8 cellular contexts compared by ENCODE assay signal in genomic region chr7:6576867-6577368, GRCh38. TPM values are rescaled to one million over a fixed set of nuclear protein-coding genes. Genes with fewer than 3 reads are reported as not detected.
DNase-seq lines count a peak whose midpoint lies in the region; ATAC-seq and TF ChIP-seq lines count a peak whose summit lies in the region.
"Not testable (repeated sequence)": the region's sequence is repeated elsewhere in the genome, so short reads cannot be mapped to it uniquely, and the experiment has no call there.

No MANE protein-coding gene starts in this region.

- not testable (repeated sequence) for H3K9ac ChIP-seq in rectal smooth muscle tissue (ENCODE audit: low read length)

- CTCF ChIA-PET in WTC11 (lab: Charles Lee) = interaction anchor here (1.5 to 5.0 kb wide), 5 partner anchors 8 to 60 kb away, joined by 3 to 27 read pairs (median 10); partner anchors contain the start of gene INTS15

- peak overlapping the region; percentile 79 for H3K4me2 ChIP-seq in DOHH2 (ENCODE audit: low read length)

- not testable (repeated sequence) for H3K27ac Mint-ChIP-seq in WTC11

- not testable (repeated sequence) for H3K27me3 Mint-ChIP-seq in WTC11 (ENCODE audit: low read depth)

- not testable (repeated sequence) for H3K27ac ChIP-seq in DOHH2 (ENCODE audit: low read depth, low read length)
- H3K27ac ChIP-seq in body of pancreas (peak overlapping the region in 3 of 4 donors; percentile 82 to 97 (median 89)), lung (ENCODE audit: low read depth in 1 of 2, low read length in 1 of 2) (peak overlapping the region; percentile 50 to 98), rectal smooth muscle tissue (ENCODE audit: low read depth, low read length) (peak overlapping the region; percentile 88), urinary bladder (ENCODE audit: low read depth) (peak overlapping the region; percentile 94)

- TF ChIP-seq CTCF in DOHH2 (IDR thresholded peaks at IDR 0.05; ENCODE audit: low read depth, low read length, poor library complexity, severe bottlenecking); NB4 (IDR thresholded peaks at IDR 0.05; ENCODE audit: low read depth, low read length); WTC11 (IDR thresholded peaks at IDR 0.05); body of pancreas (IDR thresholded peaks at IDR 0.05); fibroblast of pulmonary artery (IDR thresholded peaks at IDR 0.05; ENCODE audit: low read length, missing control alignments); lung (IDR thresholded peaks at IDR 0.05; ENCODE audit: control extremely low read depth, extremely low read depth): not testable (repeated sequence)

- intact Hi-C loops in body of pancreas (cut with DNase I) = not testable (repeated sequence)

- not testable (repeated sequence) for H4K20me1 ChIP-seq in DOHH2 (ENCODE audit: control insufficient read depth, insufficient read depth, low read depth, low read length)

- H3K4me1 Mint-ChIP-seq in WTC11 = not testable (repeated sequence)

- DNase-seq in NB4 (ENCODE audit: low read depth) = peak; percentile 52
- not testable (repeated sequence) for DNase-seq in WTC11 (ENCODE audit: low spot score); fibroblast of pulmonary artery (ENCODE audit: low read depth); lung (ENCODE audit: low spot score)
- DNase-seq in body of pancreas = peak in 2 of 4 donors; percentile 12 to 25

- ATAC-seq in WTC11; body of pancreas; lung (ENCODE audit: insufficient read depth, low FRiP score): not testable (repeated sequence)

- TF ChIP-seq POLR2A in NB4 (IDR thresholded peaks at IDR 0.05; ENCODE audit: extremely low read depth, insufficient read length); body of pancreas (IDR thresholded peaks at IDR 0.05): not testable (repeated sequence)

- H3K9me3 ChIP-seq in DOHH2 (ENCODE audit: control insufficient read depth, insufficient read depth, low read length); body of pancreas; lung (ENCODE audit: control insufficient read depth in 2 of 2, insufficient read depth in 1 of 2, low read length in 1 of 2): not testable (repeated sequence)

- 9 to 13% methylated on average over 13 to 14 of the region's 14 CpGs for WGBS in body of pancreas, 2 donors
- 8 to 9% methylated on average over 14 of the region's 14 CpGs for whole genome bisulfite sequencing in lung, 2 donors
- WGBS in urinary bladder = 12% methylated on average over 14 of the region's 14 CpGs

- H3K4me1 ChIP-seq in DOHH2 (ENCODE audit: control insufficient read depth, low read length) (peaks cover 59% of the 10 kb centered on the region), body of pancreas (peaks cover 15% of the 10 kb centered on the region)
- H3K4me1 ChIP-seq in lung (ENCODE audit: control insufficient read depth in 2 of 2, insufficient read depth in 2 of 2, low read length in 2 of 2); rectal smooth muscle tissue (ENCODE audit: control insufficient read depth, insufficient read depth, low read length); urinary bladder (ENCODE audit: insufficient read depth): not testable (repeated sequence)

- H3K9me3 Mint-ChIP-seq in WTC11 = not testable (repeated sequence)

- H3K4me3 ChIP-seq in DOHH2 (ENCODE audit: low read length) (peak overlapping the region; percentile 82), NB4 (ENCODE audit: low read depth, low read length) (peak overlapping the region; percentile 87), body of pancreas (peak overlapping the region; percentile 30 to 52), fibroblast of pulmonary artery (replicated peaks; ENCODE audit: low read depth, low read length) (peak overlapping the region; percentile 77), lung (peak overlapping the region; percentile 81), rectal smooth muscle tissue (ENCODE audit: low read length) (peak overlapping the region; percentile 68), urinary bladder (ENCODE audit: low read depth, low read length) (peak overlapping the region; percentile 66)

- peak overlapping the region; percentile 85 for H3K4me3 Mint-ChIP-seq in WTC11

- not testable (repeated sequence) for H3K27me3 ChIP-seq in DOHH2 (ENCODE audit: control insufficient read depth, low read length); body of pancreas; lung (ENCODE audit: control insufficient read depth, insufficient read depth); rectal smooth muscle tissue (ENCODE audit: control insufficient read depth, insufficient read depth, low read length)

- POLR2A ChIA-PET in WTC11 (lab: Charles Lee) = interaction anchor here (0.6 to 1.0 kb wide), 2 partner anchors 32 to 57 kb away, joined by 3 read pairs; no protein-coding TSS in a partner anchor

- peaks cover 30% of the 10 kb centered on the region for H3K36me3 ChIP-seq in DOHH2 (ENCODE audit: control insufficient read depth, low read length)
- H3K36me3 ChIP-seq in body of pancreas (replicated peaks in 1 of 2; ENCODE audit: insufficient read depth in 1 of 2, low read depth in 2 of 2); lung (ENCODE audit: control insufficient read depth in 2 of 2, insufficient read depth in 2 of 2, low read length in 2 of 2); rectal smooth muscle tissue (ENCODE audit: control insufficient read depth, insufficient read depth, low read length); urinary bladder (ENCODE audit: insufficient read depth): not testable (repeated sequence)

- peaks cover 22% of the 10 kb centered on the region for H3F3A ChIP-seq in DOHH2 (ENCODE audit: control insufficient read depth, insufficient read depth)

- H3K9me2 ChIP-seq in DOHH2 (replicated peaks; ENCODE audit: control insufficient read depth, low read length) = not testable (repeated sequence)

- H3K79me2 ChIP-seq in DOHH2 (ENCODE audit: control insufficient read depth, low read length) = peaks cover 38% of the 10 kb centered on the region

- H3K36me3 Mint-ChIP-seq in WTC11 = peaks cover 21% of the 10 kb centered on the region

TF ChIP-seq in WTC11, 78 proteins besides CTCF, POLR2A, EP300 and RAD21:
- peak; percentile 100 for TF ChIP-seq HMGA2 (CRISPR knock-in tag; IDR thresholded peaks at IDR 0.05)

RNA-seq across cellular contexts. Expression of gene ZDHHC4, which starts 0.3 kb away (rescaled TPM):
- total RNA-seq in WTC11 (2021) = 37.7 to 48.2 TPM (median 46.4 TPM) in 3 replicates
- total RNA-seq in body of pancreas = 10 to 100 TPM; 19.1 to 35.5 TPM
- 10 to 100 TPM; 57.3 to 79.6 TPM for total RNA-seq in lung
- 10 to 100 TPM; 44.1 to 46.4 TPM for polyA plus RNA-seq in lung
- 52.0 TPM for total RNA-seq in urinary bladder
- polyA plus RNA-seq in urinary bladder = 54.6 TPM

RNA-seq across cellular contexts. Expression of gene INTS15, which starts 12.9 kb away (rescaled TPM):
- total RNA-seq in WTC11 (2021) (25.6 to 28.2 TPM (median 27.6 TPM) in 3 replicates), body of pancreas (10 to 100 TPM; 25.7 to 40.5 TPM), lung (10 to 100 TPM; 24.7 to 34.5 TPM), urinary bladder (11.6 TPM)
- polyA plus RNA-seq in lung (10 to 100 TPM; 13.8 to 20.2 TPM), urinary bladder (24.6 TPM)

RNA-seq across cellular contexts. Expression of gene GRID2IP, which starts 25.7 kb away (rescaled TPM):
- total RNA-seq in WTC11 (2021) = 3.0 to 4.8 TPM (median 4.6 TPM) in 3 replicates
- total RNA-seq in body of pancreas = 1 to 10 TPM; 1.0 to 1.6 TPM
- total RNA-seq in lung = under 1 TPM; 0.77 to 0.80 TPM
- under 1 TPM; 0.16 to 0.23 TPM for polyA plus RNA-seq in lung
- total RNA-seq in urinary bladder = 0.32 TPM
- polyA plus RNA-seq in urinary bladder = 0.13 TPM

RNA-seq across cellular contexts. Expression of gene ZNF853, which starts 38.5 kb away (rescaled TPM):
- 7.7 to 8.0 TPM (median 8.0 TPM) in 3 replicates for total RNA-seq in WTC11 (2021)
- total RNA-seq in body of pancreas = 10 to 100 TPM in 1 of 2 donors, 1 to 10 TPM in 1; 3.6 to 11.2 TPM
- total RNA-seq in lung = 1 to 10 TPM; 5.3 to 7.6 TPM
- 1 to 10 TPM; 1.4 to 2.3 TPM for polyA plus RNA-seq in lung
- 6.6 TPM for total RNA-seq in urinary bladder
- 13.2 TPM for polyA plus RNA-seq in urinary bladder
